8 cellular contexts compared by ENCODE assay signal in genomic region chr2:9336209-9336533, GRCh38.
DNase-seq lines count a peak whose midpoint lies in the region; ATAC-seq and TF ChIP-seq lines count a peak whose summit lies in the region.

No MANE protein-coding gene starts in this region.

- TF ChIP-seq CTCF in HEK293 (tag by site-specific recombination; IDR thresholded peaks at IDR 0.05) (no peak), fibroblast of mammary gland (conservative IDR thresholded peaks at IDR 0.05; ENCODE audit: control insufficient read depth, insufficient read depth, low read depth, low read length) (no peak)

- H3K9me3 ChIP-seq in HEK293 (ENCODE audit: control insufficient read depth, insufficient read depth, low read depth, low read length) = no peaks in the 10 kb centered on the region
- H3K9me3 ChIP-seq in HAP-1 = no peaks in the 10 kb centered on the region

- CTCF ChIA-PET in HEK293 (lab: Yijun Ruan, JAX) = no interaction called here

- H3K27me3 ChIP-seq in HAP-1 (ENCODE audit: low read depth) = no peaks in the 10 kb centered on the region

- in situ Hi-C loops in HAP-1 (cut with MboI; ENCODE audit: low sequenced_read_pairs) = no loop called here

- H3K4me3 ChIP-seq in HEK293 (ENCODE audit: low read depth, low read length) = no peak overlapping the region
- H3K4me3 ChIP-seq in fibroblast of mammary gland (ENCODE audit: control insufficient read depth, low read depth, low read length) = no peak overlapping the region
- H3K4me3 ChIP-seq in HAP-1 = no peak overlapping the region

- H3K36me3 ChIP-seq in HEK293 (ENCODE audit: control insufficient read depth in 2 of 2, insufficient read depth in 1 of 2, low read length in 2 of 2) (peaks cover 0 to 15% of the 10 kb centered on the region in 2 experiments; a peak in 1 of 3 replicates), HAP-1 (replicated peaks) (peaks cover 3% of the 10 kb centered on the region; the same call in 1 of the 2 replicates)

- H3K4me1 ChIP-seq in HEK293 (ENCODE audit: control insufficient read depth, insufficient read depth, low read length) (peaks cover 11% of the 10 kb centered on the region), HAP-1 (no peaks in the 10 kb centered on the region; the same call in 1 of the 2 replicates)

- ATAC-seq in HG03175 (IDR thresholded peaks at IDR 0.05; ENCODE audit: unreplicated experiment) (no peak), GM21529 (IDR thresholded peaks at IDR 0.05; ENCODE audit: unreplicated experiment) (no peak)

- peak overlapping the region; percentile 81 for H3K27ac ChIP-seq in HEK293 (ENCODE audit: extremely low read depth, low read depth, low read length)

- POLR2A ChIA-PET in HEK293 (lab: Yijun Ruan, JAX) = interaction anchor here (0.7 kb wide), 1 partner anchor 87 kb away, joined by 3 read pairs; the partner anchor contains the start of genes CPSF3 and ITGB1BP1

- DNase-seq in DMS 273 (lab: John Stamatoyannopoulos, UW; ENCODE audit: unreplicated experiment) = peak; percentile 95
- peak; percentile 54 for DNase-seq in NCI-H774 (lab: John Stamatoyannopoulos, UW)
- peak; percentile 67 for DNase-seq in fibroblast of mammary gland (ENCODE audit: low read depth)
- no peak for DNase-seq in HAP-1 (ENCODE audit: low spot score in 2 of 2)
- DNase-seq in activated CD8-positive, alpha-beta memory T cell treated with anti-CD3 and anti-CD28 coated beads, Interleukin-2, amount 50 U/mL, for 48 hours = no peak

TF ChIP-seq in HEK293, 187 proteins besides CTCF, POLR2A, EP300 and RAD21:
- no peak for TF ChIP-seq ZNF10 (tag by site-specific recombination; IDR thresholded peaks at IDR 0.05)
- TF ChIP-seq ZNF202 (tag by site-specific recombination; IDR thresholded peaks at IDR 0.05; ENCODE audit: borderline replicate concordance) = no peak
- no peak for TF ChIP-seq ZNF138 (tag by site-specific recombination; IDR thresholded peaks at IDR 0.05; ENCODE audit: borderline replicate concordance)
- no peak for TF ChIP-seq ZNF221 (tag by site-specific recombination; IDR thresholded peaks at IDR 0.05; ENCODE audit: borderline replicate concordance)
- TF ChIP-seq ZNF274 (IDR thresholded peaks at IDR 0.05; ENCODE audit: low read length) = no peak
- no peak for TF ChIP-seq ZNF274 (tag by site-specific recombination; IDR thresholded peaks at IDR 0.05; ENCODE audit: borderline replicate concordance)
- TF ChIP-seq ZNF843 (tag by site-specific recombination; IDR thresholded peaks at IDR 0.05) = no peak
- TF ChIP-seq ZNF670 (tag by site-specific recombination; IDR thresholded peaks at IDR 0.05; ENCODE audit: low read depth) = no peak
- TF ChIP-seq KLF16 (tag by site-specific recombination; IDR thresholded peaks at IDR 0.05) = no peak

Comparison
In these comparisons a context has a peak if more than half of its experiments do, and no peak if none do; other contexts are left out.
1. DNase-seq: peak in DMS 273 (single experiment), NCI-H774 (single experiment) and fibroblast of mammary gland (single experiment); none in HAP-1 (0 of 2) and activated CD8-positive, alpha-beta memory T cell treated with anti-CD3 and anti-CD28 coated beads, Interleukin-2, amount 50 U/mL, for 48 hours (single experiment).